2 cellular contexts compared by ENCODE assay signal in genomic region chrX:346034-346813, GRCh38.
TF ChIP-seq lines count a peak whose summit lies in the region.

No MANE protein-coding gene starts in this region.

TF ChIP-seq in GM23338, 12 proteins besides CTCF, POLR2A, EP300 and RAD21 (continued from another document):
- TF ChIP-seq ETS1 (IDR thresholded peaks at IDR 0.05) (no peak), POLR2AphosphoS5 (IDR thresholded peaks at IDR 0.05; ENCODE audit: low read depth) (no peak), ZNF114 (CRISPR knock-in tag; IDR thresholded peaks at IDR 0.05) (no peak), EZH2phosphoT487 (IDR thresholded peaks at IDR 0.05; ENCODE audit: unreplicated experiment) (no peak), JUNB (IDR thresholded peaks at IDR 0.05; ENCODE audit: unreplicated experiment) (no peak), EZH2 (IDR thresholded peaks at IDR 0.05; ENCODE audit: low read depth, unreplicated experiment) (no peak), CREB1 (CRISPR knock-in tag; IDR thresholded peaks at IDR 0.05; ENCODE audit: low read depth) (no peak), NANOG (IDR thresholded peaks at IDR 0.05; ENCODE audit: borderline replicate concordance) (no peak), STAT1 (IDR thresholded peaks at IDR 0.05; ENCODE audit: unreplicated experiment) (no peak)
- TF ChIP-seq, protein P1, sequence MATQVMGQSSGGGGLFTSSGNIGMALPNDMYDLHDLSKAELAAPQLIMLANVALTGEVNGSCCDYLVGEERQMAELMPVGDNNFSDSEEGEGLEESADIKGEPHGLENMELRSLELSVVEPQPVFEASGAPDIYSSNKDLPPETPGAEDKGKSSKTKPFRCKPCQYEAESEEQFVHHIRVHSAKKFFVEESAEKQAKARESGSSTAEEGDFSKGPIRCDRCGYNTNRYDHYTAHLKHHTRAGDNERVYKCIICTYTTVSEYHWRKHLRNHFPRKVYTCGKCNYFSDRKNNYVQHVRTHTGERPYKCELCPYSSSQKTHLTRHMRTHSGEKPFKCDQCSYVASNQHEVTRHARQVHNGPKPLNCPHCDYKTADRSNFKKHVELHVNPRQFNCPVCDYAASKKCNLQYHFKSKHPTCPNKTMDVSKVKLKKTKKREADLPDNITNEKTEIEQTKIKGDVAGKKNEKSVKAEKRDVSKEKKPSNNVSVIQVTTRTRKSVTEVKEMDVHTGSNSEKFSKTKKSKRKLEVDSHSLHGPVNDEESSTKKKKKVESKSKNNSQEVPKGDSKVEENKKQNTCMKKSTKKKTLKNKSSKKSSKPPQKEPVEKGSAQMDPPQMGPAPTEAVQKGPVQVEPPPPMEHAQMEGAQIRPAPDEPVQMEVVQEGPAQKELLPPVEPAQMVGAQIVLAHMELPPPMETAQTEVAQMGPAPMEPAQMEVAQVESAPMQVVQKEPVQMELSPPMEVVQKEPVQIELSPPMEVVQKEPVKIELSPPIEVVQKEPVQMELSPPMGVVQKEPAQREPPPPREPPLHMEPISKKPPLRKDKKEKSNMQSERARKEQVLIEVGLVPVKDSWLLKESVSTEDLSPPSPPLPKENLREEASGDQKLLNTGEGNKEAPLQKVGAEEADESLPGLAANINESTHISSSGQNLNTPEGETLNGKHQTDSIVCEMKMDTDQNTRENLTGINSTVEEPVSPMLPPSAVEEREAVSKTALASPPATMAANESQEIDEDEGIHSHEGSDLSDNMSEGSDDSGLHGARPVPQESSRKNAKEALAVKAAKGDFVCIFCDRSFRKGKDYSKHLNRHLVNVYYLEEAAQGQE (IDR thresholded peaks at IDR 0.05; ENCODE audit: unreplicated experiment) = no peak
- TF ChIP-seq, protein P2, sequence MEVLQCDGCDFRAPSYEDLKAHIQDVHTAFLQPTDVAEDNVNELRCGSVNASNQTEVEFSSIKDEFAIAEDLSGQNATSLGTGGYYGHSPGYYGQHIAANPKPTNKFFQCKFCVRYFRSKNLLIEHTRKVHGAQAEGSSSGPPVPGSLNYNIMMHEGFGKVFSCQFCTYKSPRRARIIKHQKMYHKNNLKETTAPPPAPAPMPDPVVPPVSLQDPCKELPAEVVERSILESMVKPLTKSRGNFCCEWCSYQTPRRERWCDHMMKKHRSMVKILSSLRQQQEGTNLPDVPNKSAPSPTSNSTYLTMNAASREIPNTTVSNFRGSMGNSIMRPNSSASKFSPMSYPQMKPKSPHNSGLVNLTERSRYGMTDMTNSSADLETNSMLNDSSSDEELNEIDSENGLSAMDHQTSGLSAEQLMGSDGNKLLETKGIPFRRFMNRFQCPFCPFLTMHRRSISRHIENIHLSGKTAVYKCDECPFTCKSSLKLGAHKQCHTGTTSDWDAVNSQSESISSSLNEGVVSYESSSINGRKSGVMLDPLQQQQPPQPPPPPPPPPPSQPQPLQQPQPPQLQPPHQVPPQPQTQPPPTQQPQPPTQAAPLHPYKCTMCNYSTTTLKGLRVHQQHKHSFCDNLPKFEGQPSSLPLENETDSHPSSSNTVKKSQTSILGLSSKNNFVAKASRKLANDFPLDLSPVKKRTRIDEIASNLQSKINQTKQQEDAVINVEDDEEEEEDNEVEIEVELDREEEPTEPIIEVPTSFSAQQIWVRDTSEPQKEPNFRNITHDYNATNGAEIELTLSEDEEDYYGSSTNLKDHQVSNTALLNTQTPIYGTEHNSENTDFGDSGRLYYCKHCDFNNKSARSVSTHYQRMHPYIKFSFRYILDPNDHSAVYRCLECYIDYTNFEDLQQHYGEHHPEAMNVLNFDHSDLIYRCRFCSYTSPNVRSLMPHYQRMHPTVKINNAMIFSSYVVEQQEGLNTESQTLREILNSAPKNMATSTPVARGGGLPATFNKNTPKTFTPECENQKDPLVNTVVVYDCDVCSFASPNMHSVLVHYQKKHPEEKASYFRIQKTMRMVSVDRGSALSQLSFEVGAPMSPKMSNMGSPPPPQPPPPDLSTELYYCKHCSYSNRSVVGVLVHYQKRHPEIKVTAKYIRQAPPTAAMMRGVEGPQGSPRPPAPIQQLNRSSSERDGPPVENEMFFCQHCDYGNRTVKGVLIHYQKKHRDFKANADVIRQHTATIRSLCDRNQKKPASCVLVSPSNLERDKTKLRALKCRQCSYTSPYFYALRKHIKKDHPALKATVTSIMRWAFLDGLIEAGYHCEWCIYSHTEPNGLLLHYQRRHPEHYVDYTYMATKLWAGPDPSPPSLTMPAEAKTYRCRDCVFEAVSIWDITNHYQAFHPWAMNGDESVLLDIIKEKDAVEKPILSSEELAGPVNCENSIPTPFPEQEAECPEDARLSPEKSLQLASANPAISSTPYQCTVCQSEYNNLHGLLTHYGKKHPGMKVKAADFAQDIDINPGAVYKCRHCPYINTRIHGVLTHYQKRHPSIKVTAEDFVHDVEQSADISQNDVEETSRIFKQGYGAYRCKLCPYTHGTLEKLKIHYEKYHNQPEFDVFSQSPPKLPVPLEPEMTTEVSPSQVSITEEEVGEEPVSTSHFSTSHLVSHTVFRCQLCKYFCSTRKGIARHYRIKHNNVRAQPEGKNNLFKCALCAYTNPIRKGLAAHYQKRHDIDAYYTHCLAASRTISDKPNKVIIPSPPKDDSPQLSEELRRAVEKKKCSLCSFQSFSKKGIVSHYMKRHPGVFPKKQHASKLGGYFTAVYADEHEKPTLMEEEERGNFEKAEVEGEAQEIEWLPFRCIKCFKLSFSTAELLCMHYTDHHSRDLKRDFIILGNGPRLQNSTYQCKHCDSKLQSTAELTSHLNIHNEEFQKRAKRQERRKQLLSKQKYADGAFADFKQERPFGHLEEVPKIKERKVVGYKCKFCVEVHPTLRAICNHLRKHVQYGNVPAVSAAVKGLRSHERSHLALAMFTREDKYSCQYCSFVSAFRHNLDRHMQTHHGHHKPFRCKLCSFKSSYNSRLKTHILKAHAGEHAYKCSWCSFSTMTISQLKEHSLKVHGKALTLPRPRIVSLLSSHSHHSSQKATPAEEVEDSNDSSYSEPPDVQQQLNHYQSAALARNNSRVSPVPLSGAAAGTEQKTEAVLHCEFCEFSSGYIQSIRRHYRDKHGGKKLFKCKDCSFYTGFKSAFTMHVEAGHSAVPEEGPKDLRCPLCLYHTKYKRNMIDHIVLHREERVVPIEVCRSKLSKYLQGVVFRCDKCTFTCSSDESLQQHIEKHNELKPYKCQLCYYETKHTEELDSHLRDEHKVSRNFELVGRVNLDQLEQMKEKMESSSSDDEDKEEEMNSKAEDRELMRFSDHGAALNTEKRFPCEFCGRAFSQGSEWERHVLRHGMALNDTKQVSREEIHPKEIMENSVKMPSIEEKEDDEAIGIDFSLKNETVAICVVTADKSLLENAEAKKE (CRISPR knock-in tag; IDR thresholded peaks at IDR 0.05) = no peak

TF ChIP-seq in HEK293T, 16 proteins besides CTCF, POLR2A, EP300 and RAD21 (continued from another document):
- TF ChIP-seq, protein P3, sequence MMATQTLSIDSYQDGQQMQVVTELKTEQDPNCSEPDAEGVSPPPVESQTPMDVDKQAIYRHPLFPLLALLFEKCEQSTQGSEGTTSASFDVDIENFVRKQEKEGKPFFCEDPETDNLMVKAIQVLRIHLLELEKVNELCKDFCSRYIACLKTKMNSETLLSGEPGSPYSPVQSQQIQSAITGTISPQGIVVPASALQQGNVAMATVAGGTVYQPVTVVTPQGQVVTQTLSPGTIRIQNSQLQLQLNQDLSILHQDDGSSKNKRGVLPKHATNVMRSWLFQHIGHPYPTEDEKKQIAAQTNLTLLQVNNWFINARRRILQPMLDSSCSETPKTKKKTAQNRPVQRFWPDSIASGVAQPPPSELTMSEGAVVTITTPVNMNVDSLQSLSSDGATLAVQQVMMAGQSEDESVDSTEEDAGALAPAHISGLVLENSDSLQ (IDR thresholded peaks at IDR 0.05) = no peak
- TF ChIP-seq L3MBTL2 (conservative IDR thresholded peaks at IDR 0.05) = no peak
- TF ChIP-seq FOXM1 (IDR thresholded peaks at IDR 0.05; ENCODE audit: borderline replicate concordance) = no peak
- TF ChIP-seq NFRKB (IDR thresholded peaks at IDR 0.05) = no peak
- no peak for TF ChIP-seq LEF1 (IDR thresholded peaks at IDR 0.05; ENCODE audit: borderline replicate concordance)
- TF ChIP-seq ELF4 (IDR thresholded peaks at IDR 0.05) = no peak
- no peak for TF ChIP-seq ZNF384 (IDR thresholded peaks at IDR 0.05)
- no peak for TF ChIP-seq ARNT (IDR thresholded peaks at IDR 0.05)
- no peak for TF ChIP-seq CTBP1 (IDR thresholded peaks at IDR 0.05; ENCODE audit: borderline replicate concordance)
